ENCODE assay signal across 22 cellular contexts in the genomic region with DNA sequence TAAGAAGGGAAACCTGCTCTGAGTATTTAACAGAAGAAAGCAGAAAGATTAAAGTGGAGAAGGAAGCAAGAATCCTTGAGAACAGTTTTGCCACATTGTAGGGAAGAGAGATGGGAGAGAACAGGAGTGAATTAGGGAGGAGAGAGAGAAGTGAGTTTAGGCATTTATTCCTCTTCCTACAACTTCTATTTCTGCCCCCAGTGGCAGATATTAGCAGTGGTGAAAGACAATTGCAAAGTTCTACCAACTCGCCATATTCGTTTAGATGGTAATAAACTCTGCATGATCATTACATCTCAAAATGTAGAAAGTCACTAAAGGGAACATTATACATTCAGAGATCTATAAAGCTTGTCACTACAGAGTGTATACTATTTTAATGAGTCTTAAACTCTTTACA.
DNase-seq lines count a peak whose midpoint lies in the region; ATAC-seq and TF ChIP-seq lines count a peak whose summit lies in the region.
"Had no signal": no experiment of that assay in that cellular context is flagged by ENCODE, and none has a peak within 500 bp of the region (broad histone marks: within the 10 kb centered on the region; RNA-seq: fewer than 3 reads in every experiment).

No MANE protein-coding gene starts in this region.

- H3K4me1 Mint-ChIP-seq in type B pancreatic cell (ENCODE audit: unreplicated experiment), result no peaks in the 10 kb centered on the region
- H3K4me1 Mint-ChIP-seq: activated B cell treated with CpG ODN at 0.5 μM for 24 hours had no signal

- TF ChIP-seq CTCF in left ventricle myocardium inferior (IDR thresholded peaks at IDR 0.05; ENCODE audit: borderline replicate concordance) (peak; percentile 19), VCaP (conservative IDR thresholded peaks at IDR 0.05) (peak; percentile 63), fibroblast of pulmonary artery (IDR thresholded peaks at IDR 0.05; ENCODE audit: low read length, missing control alignments) (peak; percentile 34), type B pancreatic cell (conservative IDR thresholded peaks at IDR 0.05) (peak; percentile 54)

- no peak overlapping the region for H3K4me3 Mint-ChIP-seq in type B pancreatic cell
- H3K4me3 Mint-ChIP-seq: activated B cell treated with CpG ODN at 0.5 μM for 24 hours; activated CD4-positive, alpha-beta memory T cell treated with anti-CD3 and anti-CD28 coated beads for 36 hours; CD8-positive, alpha-beta memory T cell had no signal

- no peak overlapping the region for H3K27ac ChIP-seq in left ventricle myocardium inferior (replicated peaks)
- H3K27ac ChIP-seq in VCaP, result no peak overlapping the region
- H3K27ac ChIP-seq: A549, neutrophil, PC-9, right atrium auricular region, vagina had no signal

- H3K4me3 ChIP-seq in left ventricle myocardium inferior (no peak overlapping the region), fibroblast of pulmonary artery (replicated peaks; ENCODE audit: low read depth, low read length) (no peak overlapping the region)
- H3K4me3 ChIP-seq: A549, PC-9, right atrium auricular region, vagina had no signal

- intact Hi-C loops in left ventricle myocardium inferior (cut with micrococcal nuclease), result loop anchor here (10.0 kb wide), 2 partner anchors 249 to 689 kb away; a partner anchor contains a TSS
- intact Hi-C loops in Right ventricle myocardium superior (cut with DNase I), result loop anchor here (10.0 kb wide), 1 partner anchor 689 kb away; a partner anchor contains a TSS

- no peaks in the 10 kb centered on the region for H3K36me3 ChIP-seq in left ventricle myocardium inferior
- H3K36me3 ChIP-seq: neutrophil, right atrium auricular region, vagina had no signal

- no peaks in the 10 kb centered on the region for H3K9me3 ChIP-seq in left ventricle myocardium inferior (replicated peaks)
- H3K9me3 ChIP-seq: A549, neutrophil, right atrium auricular region, vagina had no signal

- no peak overlapping the region for H3K27ac Mint-ChIP-seq in type B pancreatic cell
- H3K27ac Mint-ChIP-seq: activated B cell treated with CpG ODN at 0.5 μM for 24 hours; activated CD4-positive, alpha-beta memory T cell treated with anti-CD3 and anti-CD28 coated beads for 36 hours; CD8-positive, alpha-beta memory T cell had no signal

- no peaks in the 10 kb centered on the region for H3K9me3 Mint-ChIP-seq in type B pancreatic cell
- H3K9me3 Mint-ChIP-seq: activated B cell treated with CpG ODN at 0.5 μM for 24 hours; activated CD4-positive, alpha-beta memory T cell treated with anti-CD3 and anti-CD28 coated beads for 36 hours had no signal

- H3K27me3 ChIP-seq in left ventricle myocardium inferior (ENCODE audit: low read depth), result no peaks in the 10 kb centered on the region
- H3K27me3 ChIP-seq: neutrophil, right atrium auricular region, vagina had no signal

- H3K36me3 Mint-ChIP-seq in type B pancreatic cell, result no peaks in the 10 kb centered on the region
- H3K36me3 Mint-ChIP-seq: activated CD4-positive, alpha-beta memory T cell treated with anti-CD3 and anti-CD28 coated beads for 36 hours; CD8-positive, alpha-beta memory T cell had no signal

- ATAC-seq in Right ventricle myocardium superior (ENCODE audit: poor library complexity) (no peak), GM21381 (IDR thresholded peaks at IDR 0.05; ENCODE audit: unreplicated experiment) (no peak)
- ATAC-seq: left lobe of liver had no signal

- peaks cover 12% of the 10 kb centered on the region for H3K4me1 ChIP-seq in left ventricle myocardium inferior
- H3K4me1 ChIP-seq: A549, vagina had no signal

- H3K27me3 Mint-ChIP-seq in type B pancreatic cell, result peaks cover 3% of the 10 kb centered on the region
- H3K27me3 Mint-ChIP-seq: activated B cell treated with CpG ODN at 0.5 μM for 24 hours; activated CD4-positive, alpha-beta memory T cell treated with anti-CD3 and anti-CD28 coated beads for 36 hours had no signal

- DNase-seq in left ventricle myocardium inferior, result no peak
- DNase-seq in Right ventricle myocardium superior, result no peak
- DNase-seq in fibroblast of pulmonary artery (ENCODE audit: low read depth), result no peak
- no peak for DNase-seq in type B pancreatic cell (ENCODE audit: extremely low spot score, unreplicated experiment)
- no peak for DNase-seq in GF-D8 (lab: John Stamatoyannopoulos, UW)
- DNase-seq in NCI-H345 treated with DMSO at 0.1 percent for 48 hours (lab: John Stamatoyannopoulos, UW; ENCODE audit: unreplicated experiment), result no peak
- DNase-seq: activated B cell treated with CpG ODN at 0.5 μM for 24 hours; activated CD4-positive, alpha-beta memory T cell treated with anti-CD3 and anti-CD28 coated beads for 36 hours; activated naive CD4-positive, alpha-beta T cell; anterior cingulate cortex; CD8-positive, alpha-beta memory T cell; DND-41; NCI-H82; PC-9; substantia nigra had no signal
